ENCODE assay signal across 24 cellular contexts in the genomic region with DNA sequence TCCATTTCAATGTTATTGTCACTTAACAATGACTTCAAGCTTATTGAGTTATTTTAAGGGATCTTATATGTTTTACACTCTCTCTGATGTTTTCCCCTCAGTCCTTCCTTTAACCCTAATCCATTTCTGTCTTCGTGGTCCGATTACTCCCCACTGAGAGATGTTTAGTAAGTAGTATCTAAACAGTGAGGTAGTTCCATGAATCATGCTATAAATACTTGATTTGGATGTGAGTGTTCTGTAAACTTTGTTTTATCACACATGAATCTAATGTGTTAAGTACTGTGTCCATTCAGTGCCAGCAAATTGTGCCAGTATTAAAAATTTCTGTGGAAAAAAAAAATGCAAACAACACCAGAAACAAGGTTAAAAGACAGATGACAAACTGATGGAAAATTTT. TPM values are rescaled to one million over a fixed set of nuclear protein-coding genes. Genes with fewer than 3 reads are reported as not detected.
DNase-seq lines count a peak whose midpoint lies in the region; ATAC-seq, FAIRE-seq and TF ChIP-seq lines count a peak whose summit lies in the region.
"Had no signal": no experiment of that assay in that cellular context is flagged by ENCODE, and none has a peak within 500 bp of the region (broad histone marks: within the 10 kb centered on the region; RNA-seq: fewer than 3 reads in every experiment).

No MANE protein-coding gene starts in this region.

- H4K20me1 ChIP-seq in astrocyte (ENCODE audit: insufficient read depth, low read length) = no peaks in the 10 kb centered on the region

- no peaks in the 10 kb centered on the region for H3K4me1 ChIP-seq in astrocyte (ENCODE audit: insufficient read depth, low read length)

- DNase-seq in activated T-cell treated with anti-CD3 and anti-CD28 coated beads, Interleukin-2, amount 50 U/mL, for 24 hours = no peak
- no peak for DNase-seq in activated T-cell treated with anti-CD3 and anti-CD28 coated beads, Interleukin-2, amount 50 U/mL, for 4 hours
- peak; percentile 6 for DNase-seq in HFFc6
- DNase-seq in astrocyte (ENCODE audit: low read depth) = peak; percentile 12
- no peak for DNase-seq in lower leg skin (ENCODE audit: low spot score in 2 of 2)
- no peak for DNase-seq in HUDEP-2 (lab: John Stamatoyannopoulos, UW; ENCODE audit: unreplicated experiment in 76 of 76)
- no peak for DNase-seq in erythroblast (lab: John Stamatoyannopoulos, UW)
- DNase-seq in NCI-H345 treated with DMSO at 0.1 percent for 48 hours (lab: John Stamatoyannopoulos, UW; ENCODE audit: unreplicated experiment) = no peak
- DNase-seq: Calu3; CD8-positive, alpha-beta memory T cell; Kasumi-1; MM.1S; NCI-H1092; NCI-H1436 treated with DMSO at 0.1 percent for 48 hours; NCI-H2029; NCI-H2227 treated with DMSO at 0.1 percent for 48 hours; NCI-H510A treated with DMSO at 0.1 percent for 48 hours; NCI-H748 treated with DMSO at 0.1 percent for 48 hours; SIG-M5 had no signal

- no peaks in the 10 kb centered on the region for H3K27me3 ChIP-seq in astrocyte (ENCODE audit: insufficient read depth, low read length)

- no peaks in the 10 kb centered on the region for H3K79me2 ChIP-seq in astrocyte (ENCODE audit: insufficient read depth, low read length)

- FAIRE-seq in astrocyte (lab: Jason Lieb, UNC) = peak; percentile 71

- H3K4me3 ChIP-seq in astrocyte (ENCODE audit: insufficient read depth, low read depth, low read length) = no peak overlapping the region
- no peak overlapping the region for H3K4me3 ChIP-seq in lower leg skin (ENCODE audit: low read depth, poor library complexity, severe bottlenecking)
- H3K4me3 ChIP-seq: GM23338 had no signal

- no peak overlapping the region for H3K9ac ChIP-seq in astrocyte (ENCODE audit: low read length)

- H3K36me3 Mint-ChIP-seq in activated T-cell treated with anti-CD3 and anti-CD28 coated beads, Interleukin-2, amount 50 U/mL, for 24 hours (ENCODE audit: low read depth) = peaks cover 100% of the 10 kb centered on the region
- H3K36me3 Mint-ChIP-seq in activated T-cell treated with anti-CD3 and anti-CD28 coated beads, Interleukin-2, amount 50 U/mL, for 4 hours (ENCODE audit: insufficient read depth) = peaks cover 60% of the 10 kb centered on the region
- H3K36me3 Mint-ChIP-seq in HFFc6 (ENCODE audit: low read depth) (peaks cover 42% of the 10 kb centered on the region), astrocyte (ENCODE audit: low read depth, unreplicated experiment) (peaks cover 8% of the 10 kb centered on the region)

- no peak overlapping the region for H3K27ac ChIP-seq in astrocyte (ENCODE audit: low read depth, low read length)
- H3K27ac ChIP-seq: 22Rv1, C4-2B had no signal

- no peaks in the 10 kb centered on the region for H3K9me3 ChIP-seq in astrocyte (ENCODE audit: insufficient read depth, low read depth, low read length)

- peaks cover 14% of the 10 kb centered on the region for H3K4me1 Mint-ChIP-seq in activated T-cell treated with anti-CD3 and anti-CD28 coated beads, Interleukin-2, amount 50 U/mL, for 24 hours (ENCODE audit: low read depth)
- H3K4me1 Mint-ChIP-seq in activated T-cell treated with anti-CD3 and anti-CD28 coated beads, Interleukin-2, amount 50 U/mL, for 4 hours (ENCODE audit: low read depth) = peaks cover 5% of the 10 kb centered on the region
- H3K4me1 Mint-ChIP-seq in HFFc6 (ENCODE audit: low read depth) (peaks cover 39% of the 10 kb centered on the region), astrocyte (ENCODE audit: low read depth, unreplicated experiment) (no peaks in the 10 kb centered on the region)

- H3K4me3 Mint-ChIP-seq in activated T-cell treated with anti-CD3 and anti-CD28 coated beads, Interleukin-2, amount 50 U/mL, for 24 hours = no peak overlapping the region
- H3K4me3 Mint-ChIP-seq in activated T-cell treated with anti-CD3 and anti-CD28 coated beads, Interleukin-2, amount 50 U/mL, for 4 hours = no peak overlapping the region
- no peak overlapping the region for H3K4me3 Mint-ChIP-seq in HFFc6
- no peak overlapping the region for H3K4me3 Mint-ChIP-seq in astrocyte (ENCODE audit: unreplicated experiment)
- H3K4me3 Mint-ChIP-seq: CD8-positive, alpha-beta memory T cell; GM23338 had no signal

- no peaks in the 10 kb centered on the region for H3K9me3 Mint-ChIP-seq in activated T-cell treated with anti-CD3 and anti-CD28 coated beads, Interleukin-2, amount 50 U/mL, for 24 hours
- H3K9me3 Mint-ChIP-seq in activated T-cell treated with anti-CD3 and anti-CD28 coated beads, Interleukin-2, amount 50 U/mL, for 4 hours = no peaks in the 10 kb centered on the region
- H3K9me3 Mint-ChIP-seq in HFFc6 (no peaks in the 10 kb centered on the region), astrocyte (ENCODE audit: unreplicated experiment) (no peaks in the 10 kb centered on the region)
- H3K9me3 Mint-ChIP-seq: CD8-positive, alpha-beta memory T cell; GM23338 had no signal

- no peak overlapping the region for H3K4me2 ChIP-seq in astrocyte (ENCODE audit: low read length)
- H3K4me2 ChIP-seq: GM23338 had no signal

- peaks cover 20% of the 10 kb centered on the region for H3K36me3 ChIP-seq in astrocyte (ENCODE audit: insufficient read depth, low read length)

- H3K27ac Mint-ChIP-seq in activated T-cell treated with anti-CD3 and anti-CD28 coated beads, Interleukin-2, amount 50 U/mL, for 24 hours = peak overlapping the region; percentile 13
- H3K27ac Mint-ChIP-seq in HFFc6 (peak overlapping the region; percentile 47), astrocyte (ENCODE audit: unreplicated experiment) (no peak overlapping the region)
- H3K27ac Mint-ChIP-seq: GM23338 had no signal

- intact Hi-C loops in lower leg skin (cut with DNase I; ENCODE audit: low total_unique reads) = no loop called here

- no peak overlapping the region for H2AFZ ChIP-seq in astrocyte (ENCODE audit: low read depth, low read length)
- H2AFZ ChIP-seq: GM23338 had no signal

- whole genome bisulfite sequencing in lower leg skin, 2 donors = 90 to 95% methylated on average over 2 of the region's 2 CpGs

- no peaks in the 10 kb centered on the region for H3K27me3 Mint-ChIP-seq in activated T-cell treated with anti-CD3 and anti-CD28 coated beads, Interleukin-2, amount 50 U/mL, for 24 hours
- no peaks in the 10 kb centered on the region for H3K27me3 Mint-ChIP-seq in activated T-cell treated with anti-CD3 and anti-CD28 coated beads, Interleukin-2, amount 50 U/mL, for 4 hours (ENCODE audit: low read depth)
- H3K27me3 Mint-ChIP-seq in HFFc6 (ENCODE audit: insufficient read depth) = no peaks in the 10 kb centered on the region
- H3K27me3 Mint-ChIP-seq in astrocyte (ENCODE audit: low read depth, unreplicated experiment) = no peaks in the 10 kb centered on the region
- H3K27me3 Mint-ChIP-seq: CD8-positive, alpha-beta memory T cell had no signal

- TF ChIP-seq POLR2A in lower leg skin (IDR thresholded peaks at IDR 0.05) = no peak
- TF ChIP-seq POLR2A in erythroblast (IDR thresholded peaks at IDR 0.05; ENCODE audit: low read length) = no peak

- TF ChIP-seq CTCF in HFFc6 (IDR thresholded peaks at IDR 0.05) = no peak
- no peak for TF ChIP-seq CTCF in astrocyte (IDR thresholded peaks at IDR 0.05; ENCODE audit: insufficient read depth, low read depth, low read length)
- no peak for TF ChIP-seq CTCF in lower leg skin (IDR thresholded peaks at IDR 0.05)

- no peak for ATAC-seq in activated T-cell treated with anti-CD3 and anti-CD28 coated beads, Interleukin-2, amount 50 U/mL, for 4 hours
- ATAC-seq: GM23338, HCT116, SK-N-SH treated with all-trans-retinoic acid at 6 μM for 48 hours had no signal

RNA-seq across cellular contexts. Expression of a gene that starts 18.6 kb away (rescaled TPM):
- total RNA-seq in activated T-cell treated with anti-CD3 and anti-CD28 coated beads, Interleukin-2, amount 50 U/mL, for 4 hours = 10 to 100 TPM; 89.4 to 97.4 (median 90.8) TPM
- 10 to 100 TPM; 31.2 to 48.3 (median 42.4) TPM for total RNA-seq in HFFc6 (2021; fragmentation: NEBNext Ultra II Directional; extraction: Animal tissue kit (Norgen Biotek cat#: 25700))
- total RNA-seq in astrocyte (24.9 and 32.0 TPM in 2 replicates), lower leg skin (10 to 100 TPM; 24.9 to 39.8 (median 28.3) TPM)

RNA-seq across cellular contexts. Expression of a gene that starts 30.5 kb away (rescaled TPM):
- total RNA-seq in activated T-cell treated with anti-CD3 and anti-CD28 coated beads, Interleukin-2, amount 50 U/mL, for 4 hours = not detected
- 10 to 100 TPM in 2 of 6 experiments, 1 to 10 TPM in 4; 4.9 to 15.8 (median 5.9) TPM for total RNA-seq in HFFc6 (2021; fragmentation: NEBNext Ultra II Directional; extraction: Animal tissue kit (Norgen Biotek cat#: 25700))
- 841 and 913 TPM in 2 replicates for total RNA-seq in astrocyte
- not detected for total RNA-seq in lower leg skin
- total RNA-seq: CD8-positive, alpha-beta memory T cell; GM23338 had no signal

RNA-seq across cellular contexts. Expression of a gene that starts 32.5 kb away (rescaled TPM):
- total RNA-seq in activated T-cell treated with anti-CD3 and anti-CD28 coated beads, Interleukin-2, amount 50 U/mL, for 4 hours = not detected
- under 1 TPM; 0.23 to 0.50 (median 0.30) TPM for total RNA-seq in HFFc6 (2021; fragmentation: NEBNext Ultra II Directional; extraction: Animal tissue kit (Norgen Biotek cat#: 25700))
- total RNA-seq in astrocyte (0.72 and 0.89 TPM in 2 replicates), lower leg skin (under 1 TPM; 0.08 to 0.94 (median 0.45) TPM)
- total RNA-seq: CD8-positive, alpha-beta memory T cell had no signal

Comparison
In these comparisons a context has a peak if more than half of its experiments do, and no peak if none do; other contexts are left out.
1. DNase-seq: peak in HFFc6 (single experiment) and astrocyte (single experiment); none in activated T-cell treated with anti-CD3 and anti-CD28 coated beads, Interleukin-2, amount 50 U/mL, for 24 hours (single experiment), activated T-cell treated with anti-CD3 and anti-CD28 coated beads, Interleukin-2, amount 50 U/mL, for 4 hours (single experiment), lower leg skin (0 of 2), HUDEP-2 (0 of 76), erythroblast (0 of 2) and NCI-H345 treated with DMSO at 0.1 percent for 48 hours (single experiment).
2. RNA of a gene that starts 30.5 kb away (total RNA-seq): 841 to 913 TPM in astrocyte; 4.9 to 15.8 TPM in HFFc6, not detected in activated T-cell treated with anti-CD3 and anti-CD28 coated beads, Interleukin-2, amount 50 U/mL, for 4 hours and not detected in lower leg skin; every median in the first group is over 10 times any median in the second.